In the genomic region with DNA sequence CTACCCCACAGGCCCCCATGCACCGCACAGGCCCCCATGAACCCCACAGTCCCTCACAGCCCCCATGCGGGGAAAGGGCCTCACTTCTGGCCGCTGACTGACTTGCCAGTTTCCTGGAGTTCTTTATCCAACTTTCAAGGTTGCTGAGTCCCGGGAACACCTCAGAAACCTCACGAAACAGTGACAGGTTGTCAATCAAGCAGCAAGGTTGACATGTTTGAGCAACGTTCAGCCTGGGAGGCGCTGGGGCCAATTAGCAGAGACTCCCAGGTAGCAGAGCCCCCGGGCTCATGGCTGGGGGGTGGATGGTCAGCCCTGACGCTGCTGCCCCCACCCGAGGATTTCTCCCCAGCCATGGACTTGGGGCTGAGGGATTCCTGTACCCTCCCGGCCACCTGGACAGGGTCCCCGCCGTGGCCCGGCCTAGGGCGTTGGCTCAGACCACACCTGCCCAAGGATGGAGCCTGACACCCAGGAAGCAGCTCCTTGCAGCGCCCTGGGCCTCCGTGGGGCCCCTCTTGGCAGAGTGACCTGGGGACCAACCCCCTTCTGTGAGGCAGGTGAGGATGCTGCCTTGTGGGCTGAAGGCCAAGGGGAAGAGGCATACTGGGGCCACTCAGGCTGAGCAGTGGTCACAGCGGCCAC, we compare ENCODE assay signal across 21 cellular contexts.
"Had no signal": no experiment of that assay in that cellular context is flagged by ENCODE, and none has a peak within 500 bp of the region (broad histone marks: within the 10 kb centered on the region; RNA-seq: fewer than 3 reads in every experiment).

No MANE protein-coding gene starts in this region.

- H3K4me2 ChIP-seq: KMS-11 had no signal

- FAIRE-seq: RCC 7860 had no signal

- H3K36me3 ChIP-seq: SJSA1 had no signal

- H3K9me3 ChIP-seq: SJSA1 had no signal

- H3K4me3 ChIP-seq: SJSA1, SK-N-MC had no signal

- H3K27me3 ChIP-seq: SJSA1 had no signal

- H3K9ac ChIP-seq: KMS-11 had no signal

- H3K27ac ChIP-seq: KMS-11, SJSA1, SK-N-MC had no signal

- DNase-seq: Kasumi-1, MM.1S, NCI-H1092 treated with DMSO at 0.1 percent for 48 hours, NCI-H1436, NCI-H187, NCI-H2029, NCI-H2081 treated with DMSO at 0.1 percent for 48 hours, NCI-H2171, NCI-H226, NCI-H446, NCI-H510A, NCI-H524 treated with DMSO at 0.1 percent for 48 hours, NCI-H69, NCI-H774, Right ventricle myocardium superior, RPMI8226, SIG-M5 had no signal

- H3K4me1 ChIP-seq: SJSA1 had no signal
